ENCODE assay signal across 31 cellular contexts in the genomic region with DNA sequence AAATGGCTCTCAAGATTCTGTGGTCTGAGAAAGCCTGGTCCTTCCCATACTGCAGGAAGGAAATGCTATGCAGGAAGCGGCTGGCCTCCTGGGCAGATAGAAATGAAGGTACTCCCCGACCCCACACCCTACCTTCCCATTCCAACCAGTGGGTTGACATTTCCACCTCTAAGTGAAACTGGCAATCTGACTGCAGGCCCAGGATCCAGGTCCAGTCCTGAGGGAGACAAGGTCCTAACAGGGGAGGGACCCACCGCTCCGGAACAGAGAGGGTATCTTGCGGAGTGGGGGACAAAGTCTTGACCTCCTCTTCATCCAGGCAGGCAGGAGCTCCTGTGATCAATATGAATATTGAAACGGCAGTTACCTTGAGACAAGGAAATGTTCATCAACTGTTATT. TPM values are rescaled to one million over a fixed set of nuclear protein-coding genes. Genes with fewer than 3 reads are reported as not detected.
DNase-seq lines count a peak whose midpoint lies in the region; ATAC-seq and TF ChIP-seq lines count a peak whose summit lies in the region.
"Had no signal": no experiment of that assay in that cellular context is flagged by ENCODE, and none has a peak within 500 bp of the region (broad histone marks: within the 10 kb centered on the region; RNA-seq: fewer than 3 reads in every experiment).

No MANE protein-coding gene starts in this region.

- intact Hi-C loops in CD14-positive monocyte (cut with micrococcal nuclease): no loop called here
- intact Hi-C loops in lower lobe of right lung (cut with DNase I): no loop called here

- in situ Hi-C loops in KBM-7 (cut with MboI; ENCODE audit: low pct_unique_long_range_greater_than_20kb, low sequenced_read_pairs): no loop called here

- no peak overlapping the region for H3K4me3 ChIP-seq in lower lobe of right lung
- H3K4me3 ChIP-seq: GM23338, prostate gland, sigmoid colon had no signal

- peaks cover 31% of the 10 kb centered on the region for H3K4me1 ChIP-seq in lower lobe of right lung

- H3K27ac ChIP-seq in lower lobe of right lung: no peak overlapping the region
- H3K27ac ChIP-seq: prostate gland, sigmoid colon had no signal

- no peaks in the 10 kb centered on the region for H3K27me3 Mint-ChIP-seq in T-helper 2 cell treated with Interferon-gamma antibody and Interleukin-4, amounts not matched to agents 5 μg/mL and 100 μg/mL, for 36 hours (ENCODE audit: low read depth)
- peaks cover 4 to 10% (median 5%) of the 10 kb centered on the region in 3 donors for H3K27me3 Mint-ChIP-seq in CD14-positive monocyte (ENCODE audit: low read depth in 3 of 3)
- H3K27me3 Mint-ChIP-seq: stimulated activated naive CD8-positive, alpha-beta T cell treated with anti-CD3 and anti-CD28 coated beads, Interleukin-15, Interleukin-2, amounts not matched to agents 100 ng/mL and 50 ng/mL, for 24 hours had no signal

- DNase-seq in T-helper 2 cell treated with Interferon-gamma antibody and Interleukin-4, amounts not matched to agents 5 μg/mL and 100 μg/mL, for 36 hours (ENCODE audit: low spot score): no peak
- DNase-seq in T-helper 2 cell: no peak
- DNase-seq in CD14-positive monocyte (ENCODE audit: low spot score): no peak
- DNase-seq in UCSD-AML1 (lab: John Stamatoyannopoulos, UW; ENCODE audit: unreplicated experiment): peak; percentile 59
- DNase-seq in lower lobe of right lung: peak; percentile 15
- DNase-seq in KBM-7: no peak
- no peak for DNase-seq in NCI-H526 (lab: John Stamatoyannopoulos, UW)
- no peak for DNase-seq in GF-D8 (lab: John Stamatoyannopoulos, UW)
- DNase-seq: 8988T; activated B cell treated with CpG ODN at 0.5 μM for 24 hours; activated naive CD4-positive, alpha-beta T cell treated with Interleukin-2 at 50 U/mL for 16 hours; amygdala; DMS53; effector CD4-positive, alpha-beta T cell; erythroblast; HFFc6; islet precursor cell; NCI-H1092; NCI-H187 treated with DMSO at 0.1 percent for 48 hours; NCI-H510A treated with DMSO at 0.1 percent for 48 hours; sigmoid colon; stimulated activated CD4-positive, alpha-beta T cell treated with anti-CD3 and anti-CD28 coated beads, Interleukin-15, amount 100 ng/mL, for 24 hours had no signal

- peaks cover 19% of the 10 kb centered on the region for H3K9me3 Mint-ChIP-seq in T-helper 2 cell treated with Interferon-gamma antibody and Interleukin-4, amounts not matched to agents 5 μg/mL and 100 μg/mL, for 36 hours
- peaks cover 7 to 28% (median 22%) of the 10 kb centered on the region in 7 donors for H3K9me3 Mint-ChIP-seq in CD14-positive monocyte

- H3K27me3 ChIP-seq in lower lobe of right lung (ENCODE audit: low read depth): no peaks in the 10 kb centered on the region
- H3K27me3 ChIP-seq: sigmoid colon had no signal

- no peak overlapping the region for H3K4me3 Mint-ChIP-seq in T-helper 2 cell treated with Interferon-gamma antibody and Interleukin-4, amounts not matched to agents 5 μg/mL and 100 μg/mL, for 36 hours
- no peak overlapping the region for H3K4me3 Mint-ChIP-seq in CD14-positive monocyte
- H3K4me3 Mint-ChIP-seq: activated B cell treated with CpG ODN at 0.5 μM for 24 hours; GM23338; HFFc6; stimulated activated naive CD8-positive, alpha-beta T cell treated with anti-CD3 and anti-CD28 coated beads, Interleukin-15, Interleukin-2, amounts not matched to agents 100 ng/mL and 50 ng/mL, for 24 hours had no signal

- no peaks in the 10 kb centered on the region for H3K36me3 ChIP-seq in lower lobe of right lung
- H3K36me3 ChIP-seq: prostate gland, sigmoid colon had no signal

- H3K27ac Mint-ChIP-seq in T-helper 2 cell treated with Interferon-gamma antibody and Interleukin-4, amounts not matched to agents 5 μg/mL and 100 μg/mL, for 36 hours: peak overlapping the region; percentile 69
- peak overlapping the region; percentile 84 to 92 (median 89) for H3K27ac Mint-ChIP-seq in CD14-positive monocyte
- H3K27ac Mint-ChIP-seq: activated B cell treated with CpG ODN at 0.5 μM for 24 hours; GM23338; stimulated activated naive CD8-positive, alpha-beta T cell treated with anti-CD3 and anti-CD28 coated beads, Interleukin-15, Interleukin-2, amounts not matched to agents 100 ng/mL and 50 ng/mL, for 24 hours had no signal

- peaks cover 12% of the 10 kb centered on the region for H3K36me3 Mint-ChIP-seq in T-helper 2 cell treated with Interferon-gamma antibody and Interleukin-4, amounts not matched to agents 5 μg/mL and 100 μg/mL, for 36 hours (ENCODE audit: low read depth)
- H3K36me3 Mint-ChIP-seq in CD14-positive monocyte: peaks cover 0 to 12% of the 10 kb centered on the region in 2 donors

- no peak for ATAC-seq in lower lobe of right lung
- ATAC-seq: GM23338, HepG2, Right ventricle myocardium inferior had no signal

- no peaks in the 10 kb centered on the region for H3K9me3 ChIP-seq in lower lobe of right lung
- H3K9me3 ChIP-seq: prostate gland, sigmoid colon had no signal

- H3K4me1 Mint-ChIP-seq in T-helper 2 cell treated with Interferon-gamma antibody and Interleukin-4, amounts not matched to agents 5 μg/mL and 100 μg/mL, for 36 hours (ENCODE audit: low read depth): peaks cover 26% of the 10 kb centered on the region
- H3K4me1 Mint-ChIP-seq in CD14-positive monocyte: peaks cover 49% of the 10 kb centered on the region

- TF ChIP-seq CTCF in CD14-positive monocyte (IDR thresholded peaks at IDR 0.05) (no peak), lower lobe of right lung (IDR thresholded peaks at IDR 0.05) (no peak)

RNA-seq across cellular contexts. Expression of a gene that starts 6.6 kb away (rescaled TPM):
- polyA plus RNA-seq in CD14-positive monocyte: under 1 TPM in 1 of 2 donors, not detected in 1; 0.07 TPM
- 7.6 TPM for total RNA-seq in lower lobe of right lung

RNA-seq across cellular contexts. Expression of a gene that starts 46.3 kb away (rescaled TPM):
- polyA plus RNA-seq in CD14-positive monocyte: not detected
- total RNA-seq in lower lobe of right lung: not detected
- total RNA-seq: activated B cell treated with CpG ODN at 0.5 μM for 24 hours, G401, GM23338, HepG2, HFFc6, lower leg skin, mononuclear cell, Right ventricle myocardium inferior, sigmoid colon had no signal
- polyA plus RNA-seq: GM23338, HepG2, neural cell, sigmoid colon had no signal

Comparison
In these comparisons a context has a peak if more than half of its experiments do, and no peak if none do; other contexts are left out.
1. DNase-seq: peak in UCSD-AML1 (single experiment) and lower lobe of right lung (single experiment); none in T-helper 2 cell treated with Interferon-gamma antibody and Interleukin-4, amounts not matched to agents 5 μg/mL and 100 μg/mL, for 36 hours (single experiment), T-helper 2 cell (0 of 5), CD14-positive monocyte (single experiment), KBM-7 (single experiment), NCI-H526 (0 of 2) and GF-D8 (single experiment).